In the genomic region with DNA sequence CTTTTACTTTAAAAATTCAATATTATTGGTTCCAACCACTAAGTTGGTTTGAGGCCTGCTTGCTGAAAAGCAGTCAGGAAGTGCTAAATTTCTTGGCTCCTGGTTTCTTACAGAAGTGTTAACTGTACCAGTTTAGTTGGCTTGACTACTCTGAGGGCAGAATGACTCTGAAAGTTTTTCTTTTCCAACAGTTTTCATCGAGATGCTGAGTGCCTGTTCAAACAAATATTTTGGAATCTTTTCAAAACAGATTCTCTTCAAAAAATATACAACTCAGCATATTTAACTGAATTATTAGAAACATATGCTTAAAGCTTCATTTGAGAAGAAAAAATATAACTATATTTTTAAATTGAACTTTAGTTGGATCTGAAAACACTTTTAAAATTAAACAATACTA, we compare ENCODE assay signal across 24 cellular contexts. TPM values are rescaled to one million over a fixed set of nuclear protein-coding genes. Genes with fewer than 3 reads are reported as not detected.
DNase-seq lines count a peak whose midpoint lies in the region; ATAC-seq, FAIRE-seq and TF ChIP-seq lines count a peak whose summit lies in the region.
"Had no signal": no experiment of that assay in that cellular context is flagged by ENCODE, and none has a peak within 500 bp of the region (broad histone marks: within the 10 kb centered on the region; RNA-seq: fewer than 3 reads in every experiment).

No MANE protein-coding gene starts in this region.

- peak overlapping the region; percentile 48 for H3K9ac ChIP-seq in GM23248
- no peak overlapping the region for H3K9ac ChIP-seq in astrocyte (ENCODE audit: low read length)
- no peak overlapping the region for H3K9ac ChIP-seq in smooth muscle cell (ENCODE audit: low read depth)

- FAIRE-seq in astrocyte (lab: Jason Lieb, UNC) = no peak

- H3K4me2 ChIP-seq in GM23248 (ENCODE audit: unreplicated experiment) = no peak overlapping the region
- H3K4me2 ChIP-seq in astrocyte (ENCODE audit: low read length) = no peak overlapping the region
- H3K4me2 ChIP-seq in smooth muscle cell = no peak overlapping the region
- H3K4me2 ChIP-seq: PC-9 had no signal

- H2AFZ ChIP-seq in GM23248 (peak overlapping the region; percentile 72), astrocyte (ENCODE audit: low read depth, low read length) (no peak overlapping the region), smooth muscle cell (ENCODE audit: low read depth) (no peak overlapping the region)
- H2AFZ ChIP-seq: PC-9 had no signal

- no peaks in the 10 kb centered on the region for H4K20me1 ChIP-seq in GM23248 (ENCODE audit: insufficient read depth)
- no peaks in the 10 kb centered on the region for H4K20me1 ChIP-seq in astrocyte (ENCODE audit: insufficient read depth, low read length)
- no peaks in the 10 kb centered on the region for H4K20me1 ChIP-seq in smooth muscle cell (ENCODE audit: low read depth)

- in situ Hi-C loops in GM23248 (cut with MboI) = loop anchor here (25.0 kb wide), 2 partner anchors 263 to 488 kb away; no protein-coding TSS in a partner anchor

- H3F3A ChIP-seq in GM23248 (ENCODE audit: insufficient read depth) (peaks cover 32% of the 10 kb centered on the region), smooth muscle cell (ENCODE audit: low read depth) (peaks cover 5% of the 10 kb centered on the region)

- H3K4me1 Mint-ChIP-seq in astrocyte (ENCODE audit: low read depth, unreplicated experiment) = peaks cover 26% of the 10 kb centered on the region
- H3K4me1 Mint-ChIP-seq: activated T-helper 17 cell treated with anti-CD3 and anti-CD28 coated beads, Interleukin-2, amount 50 U/mL, for 72 hours had no signal

- H3K9me2 ChIP-seq in GM23248 (ENCODE audit: insufficient read depth) = no peaks in the 10 kb centered on the region

- H3K79me2 ChIP-seq in GM23248 (ENCODE audit: insufficient read depth) = no peaks in the 10 kb centered on the region
- H3K79me2 ChIP-seq in astrocyte (ENCODE audit: insufficient read depth, low read length) = no peaks in the 10 kb centered on the region
- H3K79me2 ChIP-seq in smooth muscle cell (ENCODE audit: low read depth) = peaks cover 7% of the 10 kb centered on the region

- H3K27ac Mint-ChIP-seq in astrocyte (ENCODE audit: unreplicated experiment) = peak overlapping the region; percentile 30
- H3K27ac Mint-ChIP-seq: activated T-helper 17 cell treated with anti-CD3 and anti-CD28 coated beads, Interleukin-2, amount 50 U/mL, for 72 hours; B cell had no signal

- no peaks in the 10 kb centered on the region for H3K27me3 Mint-ChIP-seq in astrocyte (ENCODE audit: low read depth, unreplicated experiment)
- H3K27me3 Mint-ChIP-seq: activated T-helper 17 cell treated with anti-CD3 and anti-CD28 coated beads, Interleukin-2, amount 50 U/mL, for 72 hours; B cell; effector memory CD8-positive, alpha-beta T cell had no signal

- no peak overlapping the region for H3K4me3 ChIP-seq in GM23248
- H3K4me3 ChIP-seq in astrocyte (ENCODE audit: insufficient read depth, low read depth, low read length) = no peak overlapping the region
- H3K4me3 ChIP-seq in fibroblast of the aortic adventitia (ENCODE audit: low read depth, low read length) = no peak overlapping the region
- H3K4me3 ChIP-seq in smooth muscle cell = no peak overlapping the region
- H3K4me3 ChIP-seq: mucosa of descending colon, PC-9 had no signal

- no peak for ATAC-seq in HG03565 (IDR thresholded peaks at IDR 0.05; ENCODE audit: unreplicated experiment)
- ATAC-seq: activated T-helper 17 cell treated with anti-CD3 and anti-CD28 coated beads, Interleukin-2, amount 50 U/mL, for 72 hours; effector memory CD8-positive, alpha-beta T cell; foreskin keratinocyte; left colon; mucosa of descending colon had no signal

- H3K36me3 ChIP-seq in GM23248 (ENCODE audit: low read depth) = no peaks in the 10 kb centered on the region
- H3K36me3 ChIP-seq in astrocyte (ENCODE audit: insufficient read depth, low read length) = no peaks in the 10 kb centered on the region
- H3K36me3 ChIP-seq in smooth muscle cell (ENCODE audit: low read depth) = no peaks in the 10 kb centered on the region

- no peaks in the 10 kb centered on the region for H3K27me3 ChIP-seq in GM23248 (replicated peaks; ENCODE audit: insufficient read depth)
- no peaks in the 10 kb centered on the region for H3K27me3 ChIP-seq in astrocyte (ENCODE audit: insufficient read depth, low read length)
- no peaks in the 10 kb centered on the region for H3K27me3 ChIP-seq in smooth muscle cell (ENCODE audit: low read depth)
- H3K27me3 ChIP-seq: foreskin keratinocyte had no signal

- 0% methylated on average over 1 of the region's 1 CpG for WGBS in GM23248 (ENCODE audit: low coverage in 1 of 2, low lambda C conversion rate in 2 of 2, missing lambda C conversion rate in 2 of 2), 2 experiments
- 46% methylated on average over 1 of the region's 1 CpG for WGBS in smooth muscle cell (ENCODE audit: low lambda C conversion rate)

- H3K9me3 ChIP-seq in GM23248 (ENCODE audit: low read depth) (no peaks in the 10 kb centered on the region), astrocyte (ENCODE audit: insufficient read depth, low read depth, low read length) (no peaks in the 10 kb centered on the region), smooth muscle cell (replicated peaks; ENCODE audit: low read depth) (no peaks in the 10 kb centered on the region)
- H3K9me3 ChIP-seq: mucosa of descending colon had no signal

- peak overlapping the region; percentile 65 for H3K27ac ChIP-seq in GM23248
- no peak overlapping the region for H3K27ac ChIP-seq in astrocyte (ENCODE audit: low read depth, low read length)
- H3K27ac ChIP-seq in smooth muscle cell (ENCODE audit: low read depth) = peak overlapping the region; percentile 40
- H3K27ac ChIP-seq: foreskin keratinocyte, PC-9 had no signal

- TF ChIP-seq CTCF in astrocyte (IDR thresholded peaks at IDR 0.05; ENCODE audit: insufficient read depth, low read depth, low read length) (no peak), fibroblast of the aortic adventitia (IDR thresholded peaks at IDR 0.05; ENCODE audit: insufficient read depth, low read length) (no peak), smooth muscle cell (IDR thresholded peaks at IDR 0.05; ENCODE audit: borderline replicate concordance, insufficient read depth, poor library complexity, severe bottlenecking) (no peak), GM20000 (IDR thresholded peaks at IDR 0.05; ENCODE audit: extremely low read depth, missing control alignments) (no peak)

- H3K9me3 Mint-ChIP-seq in astrocyte (ENCODE audit: unreplicated experiment) = no peaks in the 10 kb centered on the region
- H3K9me3 Mint-ChIP-seq: activated T-helper 17 cell treated with anti-CD3 and anti-CD28 coated beads, Interleukin-2, amount 50 U/mL, for 72 hours; effector memory CD8-positive, alpha-beta T cell had no signal

- H3K4me1 ChIP-seq in GM23248 (ENCODE audit: insufficient read depth) (peaks cover 31% of the 10 kb centered on the region), astrocyte (ENCODE audit: insufficient read depth, low read length) (no peaks in the 10 kb centered on the region), smooth muscle cell (ENCODE audit: low read depth) (peaks cover 1% of the 10 kb centered on the region)

- no peak overlapping the region for H3K4me3 Mint-ChIP-seq in astrocyte (ENCODE audit: unreplicated experiment)
- H3K4me3 Mint-ChIP-seq: activated T-helper 17 cell treated with anti-CD3 and anti-CD28 coated beads, Interleukin-2, amount 50 U/mL, for 72 hours; B cell; effector memory CD8-positive, alpha-beta T cell had no signal

- DNase-seq in GM23248 (peak; percentile 41), astrocyte (ENCODE audit: low read depth) (peak; percentile 17), fibroblast of the aortic adventitia (ENCODE audit: low read depth) (peak; percentile 58), smooth muscle cell (lab: John Stamatoyannopoulos, UW; ENCODE audit: unreplicated experiment) (no peak), GM20000 (ENCODE audit: low spot score) (no peak), NCI-H1694 (lab: John Stamatoyannopoulos, UW) (no peak)
- DNase-seq in activated CD4-positive, alpha-beta T cell treated with anti-CD3 and anti-CD28 coated beads for 1 hour = no peak
- DNase-seq: caudate nucleus; effector memory CD8-positive, alpha-beta T cell; foreskin keratinocyte; HCEC 1CT; Karpas-422; left colon; mucosa of descending colon; NCI-H1105; NCI-H2107; NCI-H526 treated with DMSO at 0.1 percent for 48 hours; nucleus accumbens; PC-9; stimulated activated CD4-positive, alpha-beta T cell treated with anti-CD3 and anti-CD28 coated beads, Interleukin-2, amount 100 ng/mL, for 48 hours; T1000 had no signal

- no peaks in the 10 kb centered on the region for H3K36me3 Mint-ChIP-seq in astrocyte (ENCODE audit: low read depth, unreplicated experiment)

RNA-seq across cellular contexts. Expression of a gene that starts 37.0 kb away (rescaled TPM):
- total RNA-seq in GM23248 (2014; rRNA removed; shearing (Covaris generic)) = 23.8 and 43.6 TPM in 2 replicates
- polyA plus RNA-seq in GM23248 (2016; fragmentation: Nextera tagmentation; extraction: Ambion mirVana) (15.5 and 17.0 TPM in 2 replicates), smooth muscle cell (19.8 and 20.8 TPM in 2 replicates)
- total RNA-seq in astrocyte (28.0 and 30.0 TPM in 2 replicates), fibroblast of the aortic adventitia (ENCODE audit: low replicate concordance) (35.6 and 41.3 TPM in 2 replicates), smooth muscle cell (41.0 and 43.9 TPM in 2 replicates)

Comparison
In these comparisons a context has a peak if more than half of its experiments do, and no peak if none do; other contexts are left out.
1. DNase-seq: peak in GM23248 (single experiment), astrocyte (single experiment) and fibroblast of the aortic adventitia (single experiment); none in smooth muscle cell (single experiment), GM20000 (single experiment), NCI-H1694 (single experiment) and activated CD4-positive, alpha-beta T cell treated with anti-CD3 and anti-CD28 coated beads for 1 hour (single experiment).